Comparison of ENCODE assay signal across 16 cellular contexts in genomic region chr18:2723207-2723606, GRCh38.
A peak's percentile ranks its signal among the peaks of the same experiment; 100 is the strongest.
DNase-seq lines count a peak whose midpoint lies in the region; ATAC-seq and TF ChIP-seq lines count a peak whose summit lies in the region.
"Had no signal": no experiment of that assay in that cellular context is flagged by ENCODE, and none has a peak within 500 bp of the region (broad histone marks: within the 10 kb centered on the region; RNA-seq: fewer than 3 reads in every experiment).

No MANE protein-coding gene starts in this region.

- DNase-seq in activated naive CD4-positive, alpha-beta T cell treated with anti-CD3 and anti-CD28 coated beads, Interleukin-2, amount 10 ng/mL, durations not matched to agents 7 days and 5 days, result no peak
- DNase-seq in activated naive CD4-positive, alpha-beta T cell treated with Interleukin-2 at 50 U/mL for 16 hours, result no peak
- no peak for DNase-seq in immature natural killer cell
- DNase-seq in stimulated activated naive B cell treated with anti-CD40 and anti-IgM and Interleukin-4, amounts not matched to agents 10 μg/mL and 1 μg/mL and 100 μg/mL, for 72 hours, result no peak
- DNase-seq in NCI-H2029 (lab: John Stamatoyannopoulos, UW), result no peak
- no peak for DNase-seq in medulla oblongata (ENCODE audit: extremely low spot score)
- DNase-seq in OCI-M2 (lab: John Stamatoyannopoulos, UW; ENCODE audit: unreplicated experiment), result no peak
- DNase-seq: activated CD4-positive, CD25-positive, alpha-beta regulatory T cell; colonic mucosa; mammary epithelial cell; NCI-H1105; sigmoid colon; stimulated activated CD4-positive, alpha-beta T cell treated with anti-CD3 and anti-CD28 coated beads, Interleukin-4, amount 100 ng/mL, for 24 hours had no signal

- H3K27ac Mint-ChIP-seq in activated naive CD4-positive, alpha-beta T cell treated with anti-CD3 and anti-CD28 coated beads, Interleukin-2, amount 10 ng/mL, durations not matched to agents 7 days and 5 days, result peak overlapping the region; percentile 69
- H3K27ac Mint-ChIP-seq in immature natural killer cell, result peak overlapping the region in 4 of 6 donors; percentile 12 to 47 (median 30)
- peak overlapping the region; percentile 70 for H3K27ac Mint-ChIP-seq in stimulated activated naive B cell treated with anti-CD40 and anti-IgM and Interleukin-4, amounts not matched to agents 10 μg/mL and 1 μg/mL and 100 μg/mL, for 72 hours
- H3K27ac Mint-ChIP-seq: type B pancreatic cell had no signal

- H3K27me3 Mint-ChIP-seq in activated naive CD4-positive, alpha-beta T cell treated with anti-CD3 and anti-CD28 coated beads, Interleukin-2, amount 10 ng/mL, durations not matched to agents 7 days and 5 days, result no peaks in the 10 kb centered on the region
- H3K27me3 Mint-ChIP-seq in immature natural killer cell (ENCODE audit: low read depth in 3 of 3), result peaks cover 0 to 2% (median 0%) of the 10 kb centered on the region in 3 donors
- no peaks in the 10 kb centered on the region for H3K27me3 Mint-ChIP-seq in stimulated activated naive B cell treated with anti-CD40 and anti-IgM and Interleukin-4, amounts not matched to agents 10 μg/mL and 1 μg/mL and 100 μg/mL, for 72 hours
- H3K27me3 Mint-ChIP-seq: type B pancreatic cell had no signal

- H3K36me3 Mint-ChIP-seq in activated naive CD4-positive, alpha-beta T cell treated with anti-CD3 and anti-CD28 coated beads, Interleukin-2, amount 10 ng/mL, durations not matched to agents 7 days and 5 days, result peaks cover 69% of the 10 kb centered on the region
- H3K36me3 Mint-ChIP-seq in immature natural killer cell, result peaks cover 21 to 29% (median 21%) of the 10 kb centered on the region in 3 donors
- H3K36me3 Mint-ChIP-seq in stimulated activated naive B cell treated with anti-CD40 and anti-IgM and Interleukin-4, amounts not matched to agents 10 μg/mL and 1 μg/mL and 100 μg/mL, for 72 hours, result peaks cover 37 to 47% of the 10 kb centered on the region in 2 donors

- no peak for ATAC-seq in stimulated activated naive B cell treated with anti-CD40 and anti-IgM and Interleukin-4, amounts not matched to agents 10 μg/mL and 1 μg/mL and 100 μg/mL, for 72 hours (replicated peaks)

- H3K4me1 Mint-ChIP-seq in activated naive CD4-positive, alpha-beta T cell treated with anti-CD3 and anti-CD28 coated beads, Interleukin-2, amount 10 ng/mL, durations not matched to agents 7 days and 5 days, result peaks cover 26% of the 10 kb centered on the region
- peaks cover 10 to 39% of the 10 kb centered on the region in 2 donors for H3K4me1 Mint-ChIP-seq in immature natural killer cell
- H3K4me1 Mint-ChIP-seq in stimulated activated naive B cell treated with anti-CD40 and anti-IgM and Interleukin-4, amounts not matched to agents 10 μg/mL and 1 μg/mL and 100 μg/mL, for 72 hours, result peaks cover 6 to 19% of the 10 kb centered on the region in 2 donors

- peak overlapping the region; percentile 35 for H3K27ac ChIP-seq in VCaP
- H3K27ac ChIP-seq: ascending aorta, colonic mucosa, sigmoid colon had no signal

- no peaks in the 10 kb centered on the region for H3K9me3 Mint-ChIP-seq in activated naive CD4-positive, alpha-beta T cell treated with anti-CD3 and anti-CD28 coated beads, Interleukin-2, amount 10 ng/mL, durations not matched to agents 7 days and 5 days
- no peaks in the 10 kb centered on the region for H3K9me3 Mint-ChIP-seq in immature natural killer cell
- H3K9me3 Mint-ChIP-seq in stimulated activated naive B cell treated with anti-CD40 and anti-IgM and Interleukin-4, amounts not matched to agents 10 μg/mL and 1 μg/mL and 100 μg/mL, for 72 hours, result no peaks in the 10 kb centered on the region
- H3K9me3 Mint-ChIP-seq: type B pancreatic cell had no signal

- CTCF ChIA-PET in activated naive CD4-positive, alpha-beta T cell treated with anti-CD3 and anti-CD28 coated beads, Interleukin-2, amount 10 ng/mL, durations not matched to agents 7 days and 5 days (lab: Charles Lee), result interaction anchor here (1.0 kb wide), 1 partner anchor 9 kb away, joined by 3 read pairs; no protein-coding TSS in a partner anchor

- no peak for TF ChIP-seq CTCF in VCaP (conservative IDR thresholded peaks at IDR 0.05)

- H3K4me3 Mint-ChIP-seq in activated naive CD4-positive, alpha-beta T cell treated with anti-CD3 and anti-CD28 coated beads, Interleukin-2, amount 10 ng/mL, durations not matched to agents 7 days and 5 days, result no peak overlapping the region
- H3K4me3 Mint-ChIP-seq in immature natural killer cell, result no peak overlapping the region
- H3K4me3 Mint-ChIP-seq in stimulated activated naive B cell treated with anti-CD40 and anti-IgM and Interleukin-4, amounts not matched to agents 10 μg/mL and 1 μg/mL and 100 μg/mL, for 72 hours, result no peak overlapping the region
- H3K4me3 Mint-ChIP-seq: type B pancreatic cell had no signal
